8 cellular contexts compared by ENCODE assay signal in the genomic region with DNA sequence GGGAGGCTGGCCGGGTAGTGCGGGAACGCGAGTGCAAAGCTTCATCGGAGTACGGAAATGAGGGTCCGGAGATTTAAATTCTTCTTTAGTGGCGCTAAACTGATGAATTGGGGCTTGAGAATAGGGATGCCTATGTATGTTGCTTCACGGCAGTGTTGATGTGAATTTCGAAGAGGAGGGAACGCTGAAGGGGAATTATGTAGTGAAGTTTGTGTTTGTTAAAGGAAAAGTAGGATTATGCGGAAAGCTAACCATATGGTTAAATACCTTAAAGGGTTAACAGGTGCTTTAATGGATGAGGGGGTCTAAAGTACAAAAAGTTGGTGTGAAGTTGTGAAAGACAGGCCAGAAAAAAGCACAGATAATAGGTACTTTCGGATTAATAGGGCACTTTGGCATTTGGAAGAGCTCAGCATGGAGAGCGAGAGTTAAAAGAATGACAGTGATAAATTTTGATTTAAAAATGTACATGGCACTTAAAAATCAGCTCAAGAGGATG. TPM values are rescaled to one million over a fixed set of nuclear protein-coding genes. Genes with fewer than 3 reads are reported as not detected.
DNase-seq lines count a peak whose midpoint lies in the region; ATAC-seq and TF ChIP-seq lines count a peak whose summit lies in the region.

No MANE protein-coding gene starts in this region.

- intact Hi-C loops in sigmoid colon (cut with DNase I) = loop anchor here (5.0 to 10.0 kb wide), 3 partner anchors 211 to 1769 kb away; partner anchors contain the start of genes PKN2 and SH3GLB1

- no peak for TF ChIP-seq EP300 in sigmoid colon (IDR thresholded peaks at IDR 0.05)

- 5 to 8% methylated on average over 14 of the region's 14 CpGs for WGBS in sigmoid colon, 2 donors

- H3K27me3 ChIP-seq in NT2/D1 (ENCODE audit: insufficient read depth, insufficient read length) = no peaks in the 10 kb centered on the region
- no peaks in the 10 kb centered on the region for H3K27me3 ChIP-seq in sigmoid colon

- no peak for TF ChIP-seq CTCF in fibroblast of the aortic adventitia (IDR thresholded peaks at IDR 0.05; ENCODE audit: insufficient read depth, low read length)
- TF ChIP-seq CTCF in sigmoid colon (IDR thresholded peaks at IDR 0.05) = no peak

- peak in 1 of 2 donors; percentile 15 for TF ChIP-seq POLR2A in sigmoid colon (IDR thresholded peaks at IDR 0.05)

- DNase-seq in NT2/D1 (ENCODE audit: low read depth, low spot score) (no peak), fibroblast of the aortic adventitia (ENCODE audit: low read depth) (no peak), sigmoid colon (no peak), mucosa of gallbladder (ENCODE audit: low spot score) (no peak), NCI-H524 treated with DMSO at 0.1 percent for 48 hours (lab: John Stamatoyannopoulos, UW) (no peak)

- no peak for ATAC-seq in GM21447 (IDR thresholded peaks at IDR 0.05; ENCODE audit: unreplicated experiment)
- ATAC-seq in GM18909 (IDR thresholded peaks at IDR 0.05; ENCODE audit: poor library complexity, unreplicated experiment) = no peak

- peak overlapping the region; percentile 89 to 94 (median 91) for H3K27ac ChIP-seq in sigmoid colon

- peak overlapping the region; percentile 93 for H3K9ac ChIP-seq in NT2/D1 (ENCODE audit: insufficient read length, low read depth)

- H3K4me3 ChIP-seq in GM08714 (ENCODE audit: low read length) (peak overlapping the region; percentile 65), NT2/D1 (ENCODE audit: insufficient read length, low read depth) (peak overlapping the region; percentile 83), fibroblast of the aortic adventitia (ENCODE audit: low read depth, low read length) (peak overlapping the region; percentile 92), sigmoid colon (peak overlapping the region; percentile 78 to 98 (median 87))

- peaks cover 8% of the 10 kb centered on the region; the same call in 1 of the 2 replicates for H3K9me3 ChIP-seq in NT2/D1 (ENCODE audit: insufficient read depth, low read length)
- no peaks in the 10 kb centered on the region for H3K9me3 ChIP-seq in sigmoid colon

- H3K4me1 ChIP-seq in NT2/D1 (ENCODE audit: insufficient read depth, insufficient read length) = no peaks in the 10 kb centered on the region
- H3K4me1 ChIP-seq in sigmoid colon = peaks cover 0 to 33% (median 19%) of the 10 kb centered on the region in 4 donors

- H3K36me3 ChIP-seq in NT2/D1 (ENCODE audit: insufficient read depth, insufficient read length, low read length) (peaks cover 14% of the 10 kb centered on the region), sigmoid colon (no peaks in the 10 kb centered on the region)

RNA-seq across cellular contexts. Expression of gene HS2ST1, which starts 1.4 kb away (rescaled TPM):
- 46.0 and 51.0 TPM in 2 replicates for total RNA-seq in fibroblast of the aortic adventitia (ENCODE audit: low replicate concordance)
- 10 to 100 TPM; 10.0 to 13.7 (median 11.8) TPM for total RNA-seq in sigmoid colon
- polyA plus RNA-seq in sigmoid colon = 1 to 10 TPM; 2.4 to 8.3 (median 3.2) TPM
- 22.3 TPM for total RNA-seq in mucosa of gallbladder

RNA-seq across cellular contexts. Expression of gene SELENOF, which starts 1.9 kb away (rescaled TPM):
- 206 and 321 TPM in 2 replicates for total RNA-seq in fibroblast of the aortic adventitia (ENCODE audit: low replicate concordance)
- total RNA-seq in sigmoid colon = 100 to 1,000 TPM in 1 of 4 donors, 10 to 100 TPM in 3; 66.7 to 110 (median 84.1) TPM
- 100 to 1,000 TPM in 1 of 3 donors, 10 to 100 TPM in 2; 71.5 to 128 (median 77.0) TPM for polyA plus RNA-seq in sigmoid colon
- total RNA-seq in mucosa of gallbladder = 179 TPM
